8 cellular contexts compared by ENCODE assay signal in genomic region chr17:63932008-63932561, GRCh38. TPM values are rescaled to one million over a fixed set of nuclear protein-coding genes. Genes with fewer than 3 reads are reported as not detected.
A peak's percentile ranks its signal among the peaks of the same experiment; 100 is the strongest.
DNase-seq lines count a peak whose midpoint lies in the region; ATAC-seq, FAIRE-seq and TF ChIP-seq lines count a peak whose summit lies in the region.

TSS of gene CD79B (minus strand) at chr17:63932331. CDS start at chr17:63932261, 70 bp downstream.

- CTCF ChIA-PET in activated CD8-positive, alpha-beta T cell treated with anti-CD3 and anti-CD28 coated beads, Interleukin-2, amount 10 ng/mL, durations not matched to agents 7 days and 5 days (lab: Charles Lee): interaction anchor here (0.9 to 8.8 kb wide), 14 partner anchors 9 to 202 kb away, joined by 3 to 59 read pairs (median 6); partner anchors contain the start of genes GH1 and GH2

- H3K4me1 Mint-ChIP-seq in activated CD8-positive, alpha-beta T cell treated with anti-CD3 and anti-CD28 coated beads, Interleukin-2, amount 10 ng/mL, durations not matched to agents 7 days and 5 days (ENCODE audit: low read depth): peaks cover 29% of the 10 kb centered on the region
- H3K4me1 Mint-ChIP-seq in naive B cell: peaks cover 43 to 69% (median 64%) of the 10 kb centered on the region in 3 donors

- peak; percentile 85 for DNase-seq in NCI-H1436 (lab: John Stamatoyannopoulos, UW)
- DNase-seq in NCI-H1436 treated with DMSO at 0.1 percent for 48 hours (lab: John Stamatoyannopoulos, UW): no peak
- DNase-seq in activated CD8-positive, alpha-beta T cell treated with anti-CD3 and anti-CD28 coated beads, Interleukin-2, amount 10 ng/mL, durations not matched to agents 7 days and 5 days: peak; percentile 54
- peak; percentile 91 for DNase-seq in naive B cell
- DNase-seq in anterior cingulate cortex (lab: John Stamatoyannopoulos, UW): no peak
- DNase-seq in D721Med (ENCODE audit: insufficient read length, low spot score): no peak
- no peak for DNase-seq in glomerular visceral epithelial cell (ENCODE audit: extremely low spot score)

- FAIRE-seq in D721Med (lab: Jason Lieb, UNC): no peak

- H3K27me3 Mint-ChIP-seq in activated CD8-positive, alpha-beta T cell treated with anti-CD3 and anti-CD28 coated beads, Interleukin-2, amount 10 ng/mL, durations not matched to agents 7 days and 5 days (ENCODE audit: low read depth): peaks cover 11% of the 10 kb centered on the region
- H3K27me3 Mint-ChIP-seq in naive B cell: no peaks in the 10 kb centered on the region

- peak within 1 kb of the TSS; percentile 93 for H3K4me3 Mint-ChIP-seq in activated CD8-positive, alpha-beta T cell treated with anti-CD3 and anti-CD28 coated beads, Interleukin-2, amount 10 ng/mL, durations not matched to agents 7 days and 5 days
- peak within 1 kb of the TSS; percentile 97 to 100 (median 99) for H3K4me3 Mint-ChIP-seq in naive B cell

- POLR2A ChIA-PET in activated CD8-positive, alpha-beta T cell treated with anti-CD3 and anti-CD28 coated beads, Interleukin-2, amount 10 ng/mL, durations not matched to agents 7 days and 5 days (lab: Charles Lee): interaction anchor here (0.7 to 2.9 kb wide), 4 partner anchors 8 to 99 kb away, joined by 3 to 12 read pairs (median 3); no protein-coding TSS in a partner anchor

- ATAC-seq in HG03066 (IDR thresholded peaks at IDR 0.05; ENCODE audit: low read depth, unreplicated experiment) (peak; percentile 86), naive B cell (ENCODE audit: low read depth in 2 of 2) (peak; percentile 85)
- peak; percentile 73 for ATAC-seq in activated CD8-positive, alpha-beta T cell treated with anti-CD3 and anti-CD28 coated beads, Interleukin-2, amount 10 ng/mL, durations not matched to agents 7 days and 5 days

- no peaks in the 10 kb centered on the region for H3K9me3 Mint-ChIP-seq in activated CD8-positive, alpha-beta T cell treated with anti-CD3 and anti-CD28 coated beads, Interleukin-2, amount 10 ng/mL, durations not matched to agents 7 days and 5 days (ENCODE audit: insufficient read depth)
- peaks cover 0 to 4% (median 0%) of the 10 kb centered on the region in 7 donors for H3K9me3 Mint-ChIP-seq in naive B cell

- TF ChIP-seq CTCF in D721Med (IDR thresholded peaks at IDR 0.05; ENCODE audit: insufficient read depth, missing control alignments): no peak

- H3K36me3 Mint-ChIP-seq in activated CD8-positive, alpha-beta T cell treated with anti-CD3 and anti-CD28 coated beads, Interleukin-2, amount 10 ng/mL, durations not matched to agents 7 days and 5 days (ENCODE audit: low read depth): peaks cover 6% of the 10 kb centered on the region
- peaks cover 6 to 32% of the 10 kb centered on the region in 2 donors for H3K36me3 Mint-ChIP-seq in naive B cell

- H3K27ac Mint-ChIP-seq in activated CD8-positive, alpha-beta T cell treated with anti-CD3 and anti-CD28 coated beads, Interleukin-2, amount 10 ng/mL, durations not matched to agents 7 days and 5 days: peak within 1 kb of the TSS; percentile 89
- H3K27ac Mint-ChIP-seq in naive B cell: peak within 1 kb of the TSS; percentile 94 to 97 (median 96)

RNA-seq across cellular contexts. Expression of gene CD79B, which starts in this region (rescaled TPM):
- 10 to 100 TPM; 21.7 to 22.5 TPM for total RNA-seq in activated CD8-positive, alpha-beta T cell treated with anti-CD3 and anti-CD28 coated beads, Interleukin-2, amount 10 ng/mL, durations not matched to agents 7 days and 5 days
- polyA plus RNA-seq in naive B cell (ENCODE audit: low read depth in 6 of 6): 1,000 to 10,000 TPM; 2,263 to 2,851 (median 2,433) TPM

Comparison
In these comparisons a context has a peak if more than half of its experiments do, and no peak if none do; other contexts are left out.
1. DNase-seq: peak in NCI-H1436 (single experiment), activated CD8-positive, alpha-beta T cell treated with anti-CD3 and anti-CD28 coated beads, Interleukin-2, amount 10 ng/mL, durations not matched to agents 7 days and 5 days (single experiment) and naive B cell (single experiment); none in NCI-H1436 treated with DMSO at 0.1 percent for 48 hours (single experiment), anterior cingulate cortex (0 of 58), D721Med (single experiment) and glomerular visceral epithelial cell (single experiment).
2. Peak in every context shown above with its lines, with median percentiles within 50 percentile points of each other: ATAC-seq.